In the genomic region with DNA sequence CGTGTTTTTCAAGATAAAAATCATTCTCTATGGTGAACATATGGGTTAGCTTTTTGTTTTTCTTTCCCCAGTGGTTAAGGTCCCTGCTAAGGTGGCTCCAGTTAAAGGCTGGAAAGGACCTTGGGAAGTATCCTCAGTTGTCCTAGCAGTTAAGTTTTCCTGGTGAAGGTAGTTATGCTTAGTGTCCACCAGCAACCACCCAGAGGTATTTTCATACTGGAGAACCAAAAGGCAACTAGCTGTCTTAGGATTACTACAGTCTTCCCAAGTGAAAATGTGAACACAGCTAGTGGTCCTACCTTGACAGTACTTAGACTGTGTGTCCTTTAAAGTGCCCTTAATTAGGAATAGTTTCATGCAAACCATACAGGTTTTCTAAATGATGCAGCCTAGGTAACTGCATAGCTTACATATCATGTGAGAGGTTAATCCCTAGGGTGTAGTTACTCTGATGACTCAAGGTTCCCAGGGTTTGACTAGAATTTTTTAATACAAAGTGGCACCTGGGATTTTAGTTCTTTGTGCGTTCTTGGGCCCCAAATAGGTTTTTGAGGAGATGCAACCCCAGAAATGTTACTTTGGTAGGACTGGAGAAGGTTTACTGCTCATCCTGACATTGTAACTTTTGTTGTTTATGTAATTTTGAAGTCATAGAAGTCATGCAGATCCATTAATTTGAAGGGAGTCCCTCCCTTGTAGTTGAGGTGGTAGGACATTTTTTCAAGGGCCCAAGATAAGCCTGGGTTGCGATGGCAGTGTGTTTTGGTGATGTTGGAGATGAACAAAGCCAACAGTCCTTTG, we compare ENCODE assay signal across 12 cellular contexts. TPM values are rescaled to one million over a fixed set of nuclear protein-coding genes. Genes with fewer than 3 reads are reported as not detected.
A peak's percentile ranks its signal among the peaks of the same experiment; 100 is the strongest.
DNase-seq lines count a peak whose midpoint lies in the region; ATAC-seq and TF ChIP-seq lines count a peak whose summit lies in the region.
"Had no signal": no experiment of that assay in that cellular context is flagged by ENCODE, and none has a peak within 500 bp of the region (broad histone marks: within the 10 kb centered on the region; RNA-seq: fewer than 3 reads in every experiment).

No MANE protein-coding gene starts in this region.

- CTCF ChIA-PET in A673 (lab: Charles Lee): no interaction called here

- TF ChIP-seq CTCF in A673 (conservative IDR thresholded peaks at IDR 0.05; ENCODE audit: low read depth, low read length) (no peak), heart right ventricle (IDR thresholded peaks at IDR 0.05) (no peak)

- no peaks in the 10 kb centered on the region for H3K36me3 ChIP-seq in A673 (ENCODE audit: insufficient read depth, low read length, poor library complexity, severe bottlenecking)
- H3K36me3 ChIP-seq in SK-N-MC (ENCODE audit: insufficient read depth, low read length): no peaks in the 10 kb centered on the region
- no peaks in the 10 kb centered on the region for H3K36me3 ChIP-seq in heart right ventricle
- H3K36me3 ChIP-seq: pancreas had no signal

- ATAC-seq in heart right ventricle (no peak), HG02870 (IDR thresholded peaks at IDR 0.05; ENCODE audit: unreplicated experiment) (no peak)
- ATAC-seq: activated CD8-positive, alpha-beta T cell treated with anti-CD3 and anti-CD28 coated beads, Interleukin-2, amount 10 ng/mL, durations not matched to agents 7 days and 5 days had no signal

- H3K9ac ChIP-seq in SK-N-MC (ENCODE audit: insufficient read length): peak overlapping the region; percentile 59

- DNase-seq in A673 (ENCODE audit: low spot score) (peak; percentile 27), LHCN-M2 (ENCODE audit: low read depth) (peak; percentile 50), SK-N-MC (ENCODE audit: low read depth, low spot score) (no peak), kidney tubule cell (ENCODE audit: low spot score) (peak; percentile 20), heart right ventricle (no peak), NCI-H446 (lab: John Stamatoyannopoulos, UW) (no peak)
- no peak for DNase-seq in stimulated activated CD4-positive, alpha-beta T cell treated with anti-CD3 and anti-CD28 coated beads, Interleukin-1b, Interleukin-23, amount 100 ng/mL, for 48 hours
- DNase-seq: activated CD8-positive, alpha-beta T cell treated with anti-CD3 and anti-CD28 coated beads, Interleukin-2, amount 10 ng/mL, durations not matched to agents 7 days and 5 days; activated naive CD4-positive, alpha-beta T cell treated with Interleukin-2 at 50 U/mL for 16 hours; erythroblast had no signal

- POLR2A ChIA-PET in A673 (lab: Charles Lee; ENCODE audit: low non-redundant PET): no interaction called here

- H3K27ac ChIP-seq in A673 (ENCODE audit: low read depth, low read length, poor library complexity, severe bottlenecking): peak overlapping the region; percentile 41
- peak overlapping the region; percentile 81 for H3K27ac ChIP-seq in SK-N-MC
- H3K27ac ChIP-seq in heart right ventricle: no peak overlapping the region
- H3K27ac ChIP-seq: pancreas had no signal

- BruUV-seq in A673 (replicated peaks; lab: Mats Ljungman, UMichigan): no TSS peak

- H3K27me3 ChIP-seq in A673 (replicated peaks; ENCODE audit: insufficient read depth, low read depth, low read length, poor library complexity) (no peaks in the 10 kb centered on the region), heart right ventricle (no peaks in the 10 kb centered on the region)
- H3K27me3 ChIP-seq: pancreas had no signal

- H3K4me3 ChIP-seq in A673 (ENCODE audit: low read depth, low read length, poor library complexity, severe bottlenecking) (no peak overlapping the region), SK-N-MC (peak overlapping the region; percentile 73), heart right ventricle (no peak overlapping the region)
- H3K4me3 ChIP-seq: pancreas had no signal

- H3K4me1 ChIP-seq in A673 (ENCODE audit: insufficient read depth, low read length, poor library complexity, severe bottlenecking) (peaks cover 23% of the 10 kb centered on the region), heart right ventricle (peaks cover 0 to 23% (median 4%) of the 10 kb centered on the region in 9 donors)

- intact Hi-C loops in A673 (cut with micrococcal nuclease; ENCODE audit: unreplicated experiment): no loop called here
- intact Hi-C loops in heart right ventricle (cut with DNase I): loop anchor here in 2 of 10 donors (10.0 kb wide), 2 partner anchors 57 to 297 kb away; no protein-coding TSS in a partner anchor

- H3K9me3 ChIP-seq in A673 (ENCODE audit: low read depth, low read length, poor library complexity, severe bottlenecking) (no peaks in the 10 kb centered on the region), SK-N-MC (ENCODE audit: low read depth, low read length) (no peaks in the 10 kb centered on the region), heart right ventricle (no peaks in the 10 kb centered on the region)
- H3K9me3 ChIP-seq: pancreas had no signal

- WGBS in heart right ventricle, 2 donors: 78% methylated on average over 3 of the region's 3 CpGs

RNA-seq across cellular contexts. Expression of a gene that starts 36.5 kb away (rescaled TPM):
- total RNA-seq in A673 (2021) (58.6 and 59.3 TPM in 2 replicates), LHCN-M2 (2014; rRNA removed) (31.0 and 35.4 TPM in 2 replicates), heart right ventricle (10 to 100 TPM; 61.4 to 85.1 (median 69.5) TPM)
- polyA plus RNA-seq in LHCN-M2 (2012): 28.9 TPM
- polyA plus RNA-seq in heart right ventricle: 10 to 100 TPM; 32.3 to 34.7 TPM

RNA-seq across cellular contexts. Expression of a gene that starts 36.8 kb away (rescaled TPM):
- total RNA-seq in A673 (2021): 183 and 205 TPM in 2 replicates
- total RNA-seq in LHCN-M2 (2014; rRNA removed): 78.7 and 79.4 TPM in 2 replicates
- polyA plus RNA-seq in LHCN-M2 (2012): 78.4 TPM
- total RNA-seq in heart right ventricle: 100 to 1,000 TPM in 9 of 10 donors, 10 to 100 TPM in 1; 96.9 to 124 (median 113) TPM
- 100 to 1,000 TPM in 1 of 2 donors, 10 to 100 TPM in 1; 82.3 to 141 TPM for polyA plus RNA-seq in heart right ventricle

RNA-seq across cellular contexts. Expression of a gene that starts 42.0 kb away (rescaled TPM):
- total RNA-seq in A673 (2021): 80.5 and 83.3 TPM in 2 replicates
- total RNA-seq in LHCN-M2 (2014; rRNA removed): 25.5 and 31.5 TPM in 2 replicates
- polyA plus RNA-seq in LHCN-M2 (2012): 35.5 TPM
- total RNA-seq in heart right ventricle: 10 to 100 TPM; 14.8 to 20.3 (median 16.8) TPM
- 10 to 100 TPM; 23.2 TPM for polyA plus RNA-seq in heart right ventricle

Comparison
In these comparisons a context has a peak if more than half of its experiments do, and no peak if none do; other contexts are left out.
1. DNase-seq: peak in A673 (single experiment), LHCN-M2 (single experiment) and kidney tubule cell (single experiment); none in SK-N-MC (single experiment), heart right ventricle (0 of 2), NCI-H446 (0 of 2) and stimulated activated CD4-positive, alpha-beta T cell treated with anti-CD3 and anti-CD28 coated beads, Interleukin-1b, Interleukin-23, amount 100 ng/mL, for 48 hours (single experiment).
2. H3K27ac ChIP-seq: peak in A673 (single experiment) and SK-N-MC (single experiment); none in heart right ventricle (0 of 10).